ENCODE assay signal across 13 cellular contexts in the genomic region with DNA sequence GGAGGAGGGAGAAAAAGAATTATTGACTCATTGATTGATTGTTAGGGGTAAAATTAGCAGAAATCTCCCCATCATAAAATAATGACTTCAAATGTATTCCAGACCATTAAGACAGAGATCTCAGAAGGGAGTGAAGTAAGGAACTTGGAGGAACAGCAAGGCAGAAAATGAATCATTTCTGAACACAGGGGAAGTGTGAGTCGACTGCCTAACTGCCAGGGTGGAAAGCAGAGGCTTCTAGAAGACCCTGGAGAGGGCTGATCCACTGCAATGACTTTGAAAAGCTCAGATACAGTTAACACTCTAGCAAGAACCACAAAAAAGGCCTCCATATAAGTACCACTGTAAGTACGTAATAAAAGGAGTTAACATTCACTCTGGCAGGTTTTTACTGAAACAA. TPM values are rescaled to one million over a fixed set of nuclear protein-coding genes. Genes with fewer than 3 reads are reported as not detected.
DNase-seq lines count a peak whose midpoint lies in the region; ATAC-seq, FAIRE-seq and TF ChIP-seq lines count a peak whose summit lies in the region.
"Had no signal": no experiment of that assay in that cellular context is flagged by ENCODE, and none has a peak within 500 bp of the region (broad histone marks: within the 10 kb centered on the region; RNA-seq: fewer than 3 reads in every experiment).

No MANE protein-coding gene starts in this region.

- no peaks in the 10 kb centered on the region for H3K4me1 ChIP-seq in CD8-positive, alpha-beta T cell (ENCODE audit: insufficient read depth, low read length)
- no peaks in the 10 kb centered on the region; the same call in 1 of the 2 replicates for H3K4me1 ChIP-seq in IMR-90 (ENCODE audit: control insufficient read depth, insufficient read depth, low read length)
- H3K4me1 ChIP-seq in mesodermal cell (ENCODE audit: control insufficient read depth, insufficient read depth, low read length, poor library complexity, severe bottlenecking) = no peaks in the 10 kb centered on the region
- peaks cover 4% of the 10 kb centered on the region in 2 donors for H3K4me1 ChIP-seq in small intestine (ENCODE audit: control insufficient read depth in 2 of 2, insufficient read depth in 1 of 2, low read depth in 1 of 2, low read length in 1 of 2)
- peaks cover 2% of the 10 kb centered on the region for H3K4me1 ChIP-seq in mesendoderm (ENCODE audit: control insufficient read depth, low read depth, low read length)

- no peak overlapping the region for H3K4me3 Mint-ChIP-seq in CD8-positive, alpha-beta T cell

- H2BK20ac ChIP-seq in IMR-90 (ENCODE audit: low read depth, low read length) = no peak overlapping the region

- FAIRE-seq in small intestine (lab: Jason Lieb, UNC) = no peak

- peak overlapping the region; percentile 0 for H3K27ac Mint-ChIP-seq in CD8-positive, alpha-beta T cell

- H3K4ac ChIP-seq in IMR-90 (ENCODE audit: low read depth, low read length) (no peak overlapping the region), mesendoderm (ENCODE audit: low read depth, low read length) (no peak overlapping the region)

- H3K9me3 ChIP-seq in CD8-positive, alpha-beta T cell (ENCODE audit: low read length) = no peaks in the 10 kb centered on the region
- H3K9me3 ChIP-seq in IMR-90 (ENCODE audit: control insufficient read depth, insufficient read depth, low read length) = no peaks in the 10 kb centered on the region
- H3K9me3 ChIP-seq in mesodermal cell (ENCODE audit: control insufficient read depth, low read length) = no peaks in the 10 kb centered on the region
- H3K9me3 ChIP-seq in small intestine (ENCODE audit: control insufficient read depth, low read depth) = no peaks in the 10 kb centered on the region

- no peak overlapping the region for H2AK9ac ChIP-seq in IMR-90 (replicated peaks; ENCODE audit: low read depth, low read length, poor library complexity)

- no peaks in the 10 kb centered on the region for H3K9me3 Mint-ChIP-seq in CD8-positive, alpha-beta T cell

- no peak overlapping the region for H2AFZ ChIP-seq in IMR-90 (replicated peaks; ENCODE audit: low read length, poor library complexity)

- peaks cover 10% of the 10 kb centered on the region for H4K20me1 ChIP-seq in IMR-90 (ENCODE audit: insufficient read depth, low read length)

- peaks cover 25% of the 10 kb centered on the region for H3K36me3 Mint-ChIP-seq in CD8-positive, alpha-beta T cell

- no peak overlapping the region for H3K14ac ChIP-seq in IMR-90 (replicated peaks; ENCODE audit: low read depth, low read length)

- no peak overlapping the region for H4K91ac ChIP-seq in IMR-90 (ENCODE audit: insufficient read depth, low read depth, low read length)

- intact Hi-C loops in CD8-positive, alpha-beta T cell (cut with DNase I, micrococcal nuclease) = no loop called here
- intact Hi-C loops in IMR-90 (cut with micrococcal nuclease) = no loop called here

- 50% methylated on average over 1 of the region's 2 CpGs; no CpG with 5 or more reads in 1 of the 2 experiments for WGBS in IMR-90 (ENCODE audit: extremely low coverage in 2 of 2, insufficient read length in 1 of 2), 2 experiments
- WGBS in mesodermal cell (ENCODE audit: insufficient coverage in 2 of 2), 2 experiments = 83 to 87% methylated on average over 2 of the region's 2 CpGs
- WGBS in small intestine, 3 donors = 67 to 88% (median 76%) methylated on average over 2 of the region's 2 CpGs
- no CpG with 5 or more reads among the region's 2 CpGs for WGBS in mesendoderm (ENCODE audit: extremely low coverage, insufficient coverage, low lambda C conversion rate)

- no peak overlapping the region for H2BK5ac ChIP-seq in IMR-90 (ENCODE audit: low read depth, low read length, poor library complexity, severe bottlenecking)
- no peak overlapping the region for H2BK5ac ChIP-seq in mesendoderm (ENCODE audit: low read length)

- no peak overlapping the region for H3K56ac ChIP-seq in IMR-90 (ENCODE audit: extremely low read depth, insufficient read depth, low read length)
- H3K56ac ChIP-seq in mesendoderm (ENCODE audit: low read length) = no peak overlapping the region

- TF ChIP-seq CTCF in CD8-positive, alpha-beta T cell (IDR thresholded peaks at IDR 0.05) = no peak
- TF ChIP-seq CTCF in IMR-90 (conservative IDR thresholded peaks at IDR 0.05; ENCODE audit: low read depth, low read length) (no peak), cardiac fibroblast (IDR thresholded peaks at IDR 0.05; ENCODE audit: low read depth, low read length) (no peak)

- CTCF ChIA-PET in CD8-positive, alpha-beta T cell (lab: Charles Lee) = interaction anchor here (1.0 to 1.4 kb wide), 2 partner anchors 17 to 26 kb away, joined by 4 to 5 read pairs; no protein-coding TSS in a partner anchor
- CTCF ChIA-PET in IMR-90 (lab: Yijun Ruan, JAX) = no interaction called here

- no peak overlapping the region for H3K23ac ChIP-seq in IMR-90 (ENCODE audit: low read depth, low read length)
- no peak overlapping the region for H3K23ac ChIP-seq in mesendoderm (ENCODE audit: low read length)

- peaks cover 13% of the 10 kb centered on the region for H3K36me3 ChIP-seq in CD8-positive, alpha-beta T cell (ENCODE audit: insufficient read depth, low read length)
- H3K36me3 ChIP-seq in IMR-90 (ENCODE audit: control insufficient read depth, insufficient read depth, low read length) (peaks cover 8% of the 10 kb centered on the region), mesodermal cell (ENCODE audit: control insufficient read depth, insufficient read depth, low read length) (peaks cover 11% of the 10 kb centered on the region), small intestine (ENCODE audit: control insufficient read depth in 2 of 2, insufficient read depth in 2 of 2, low read length in 2 of 2) (no peaks in the 10 kb centered on the region), mesendoderm (ENCODE audit: control insufficient read depth, insufficient read depth, low read length) (no peaks in the 10 kb centered on the region)

- POLR2A ChIA-PET in CD8-positive, alpha-beta T cell (lab: Charles Lee) = no interaction called here
- POLR2A ChIA-PET in IMR-90 (lab: Charles Lee; ENCODE audit: unreplicated experiment) = no interaction called here

- no peak overlapping the region for H4K8ac ChIP-seq in IMR-90 (ENCODE audit: low read depth in 2 of 2, low read length in 2 of 2)
- no peak overlapping the region for H4K8ac ChIP-seq in mesendoderm (ENCODE audit: low read depth, low read length)

- H2AK5ac ChIP-seq in IMR-90 (ENCODE audit: low read depth, low read length) = no peak overlapping the region
- H2AK5ac ChIP-seq in mesendoderm (ENCODE audit: low read length) = no peak overlapping the region

- no peak for TF ChIP-seq POLR2A in IMR-90 (IDR thresholded peaks at IDR 0.05; ENCODE audit: low read depth, low read length)

- in situ Hi-C loops in IMR-90 (cut with MboI; ENCODE audit: low sequenced_read_pairs) = no loop called here

- TF ChIP-seq RAD21 in IMR-90 (IDR thresholded peaks at IDR 0.05; ENCODE audit: low read length) = no peak

- H4K5ac ChIP-seq in IMR-90 (ENCODE audit: low read depth, low read length) = no peak overlapping the region
- H4K5ac ChIP-seq in mesendoderm (ENCODE audit: low read length) = no peak overlapping the region

- H3K4me3 ChIP-seq in CD8-positive, alpha-beta T cell (ENCODE audit: low read depth, low read length) = no peak overlapping the region
- H3K4me3 ChIP-seq in IMR-90 (ENCODE audit: insufficient read depth, low read depth, low read length) (no peak overlapping the region), cardiac fibroblast (replicated peaks in 1 of 2; ENCODE audit: low read depth in 2 of 2, low read length in 2 of 2) (no peak overlapping the region), mesodermal cell (ENCODE audit: extremely low read depth, insufficient read depth, low read length, poor library complexity, severe bottlenecking) (no peak overlapping the region), small intestine (ENCODE audit: low read depth in 1 of 2, low read length in 2 of 2) (no peak overlapping the region), mesendoderm (ENCODE audit: low read length) (no peak overlapping the region)

- no peak overlapping the region for H3K9ac ChIP-seq in IMR-90 (ENCODE audit: low read depth, low read length)
- H3K9ac ChIP-seq in mesendoderm (ENCODE audit: low read length) = no peak overlapping the region

- H3K4me2 ChIP-seq in IMR-90 (ENCODE audit: low read depth, low read length) = no peak overlapping the region
- H3K4me2 ChIP-seq in mesendoderm (ENCODE audit: low read length) = no peak overlapping the region

- dilution Hi-C loops in IMR-90 (cut with HindIII; ENCODE audit: low sequenced_read_pairs, unreplicated experiment) = no loop called here

- ATAC-seq in CD8-positive, alpha-beta T cell = no peak
- ATAC-seq in IMR-90 (ENCODE audit: low read depth) = peak; percentile 77
- ATAC-seq in GM19467 (IDR thresholded peaks at IDR 0.05; ENCODE audit: unreplicated experiment) = no peak
- ATAC-seq: left ventricle myocardium superior had no signal

- H2BK15ac ChIP-seq in IMR-90 (ENCODE audit: low read depth, low read length) (no peak overlapping the region), mesendoderm (replicated peaks; ENCODE audit: low read depth) (no peak overlapping the region)

- peaks cover 27% of the 10 kb centered on the region for H3K4me1 Mint-ChIP-seq in CD8-positive, alpha-beta T cell (ENCODE audit: low read depth)

- H3K27me3 Mint-ChIP-seq in CD8-positive, alpha-beta T cell (ENCODE audit: low read depth) = no peaks in the 10 kb centered on the region

- H3K27ac ChIP-seq in CD8-positive, alpha-beta T cell (ENCODE audit: low read depth, low read length) = no peak overlapping the region
- H3K27ac ChIP-seq in IMR-90 (ENCODE audit: insufficient read depth, low read length) (no peak overlapping the region), mesodermal cell (ENCODE audit: low read depth, low read length, severe bottlenecking) (peak overlapping the region; percentile 30), small intestine (ENCODE audit: low read depth in 1 of 2, low read length in 1 of 2) (no peak overlapping the region), mesendoderm (ENCODE audit: low read depth, low read length) (no peak overlapping the region)

- H3K18ac ChIP-seq in IMR-90 (ENCODE audit: low read depth, low read length) = no peak overlapping the region
- no peak overlapping the region for H3K18ac ChIP-seq in mesendoderm (ENCODE audit: low read length)

- H2BK120ac ChIP-seq in IMR-90 (ENCODE audit: low read depth, low read length) = no peak overlapping the region
- no peak overlapping the region for H2BK120ac ChIP-seq in mesendoderm (ENCODE audit: low read depth, low read length)

- H3K79me2 ChIP-seq in mesendoderm (ENCODE audit: control insufficient read depth, insufficient read depth, low read length) = peaks cover 9% of the 10 kb centered on the region

- BruUV-seq in IMR-90 (replicated peaks; lab: Mats Ljungman, UMichigan) = no TSS peak

- H3K27me3 ChIP-seq in CD8-positive, alpha-beta T cell (ENCODE audit: insufficient read depth, low read length) = no peaks in the 10 kb centered on the region
- H3K27me3 ChIP-seq in IMR-90 (ENCODE audit: control insufficient read depth, insufficient read depth, low read length) (no peaks in the 10 kb centered on the region), small intestine (ENCODE audit: control insufficient read depth in 2 of 2, insufficient read depth in 2 of 2, low read length in 2 of 2) (no peaks in the 10 kb centered on the region), mesendoderm (ENCODE audit: insufficient read depth, low read length, poor library complexity) (no peaks in the 10 kb centered on the region)

- no peak for DNase-seq in CD8-positive, alpha-beta T cell
- DNase-seq in IMR-90 = peak; percentile 74
- DNase-seq in cardiac fibroblast (ENCODE audit: low read depth in 2 of 2) = peak; percentile 24 to 48
- no peak for DNase-seq in NCI-H187 treated with DMSO at 0.1 percent for 48 hours (lab: John Stamatoyannopoulos, UW)
- no peak for DNase-seq in small intestine
- no peak for DNase-seq in mesendoderm
- DNase-seq: activated CD4-positive, alpha-beta T cell treated with anti-CD3 and anti-CD28 coated beads, Interleukin-2, amount 50 U/mL, for 4 hours; cortex of kidney; head of caudate nucleus; left ventricle myocardium superior; NCI-H187 had no signal

- H3K79me1 ChIP-seq in IMR-90 (ENCODE audit: low read depth in 1 of 2, low read length in 2 of 2) (peaks cover 29 to 61% of the 10 kb centered on the region in 2 experiments), mesendoderm (ENCODE audit: low read length) (peaks cover 8% of the 10 kb centered on the region)

- peaks cover 24% of the 10 kb centered on the region for H3K9me1 ChIP-seq in IMR-90 (ENCODE audit: insufficient read depth, low read length)

RNA-seq across cellular contexts. Expression of a gene that starts 9.7 kb away (rescaled TPM):
- total RNA-seq in CD8-positive, alpha-beta T cell = 10 to 100 TPM; 36.9 to 40.7 TPM
- 58.4 and 67.2 TPM in 2 replicates for total RNA-seq in IMR-90 (2012; rRNA removed)
- polyA plus RNA-seq in IMR-90 (2012; rRNA removed) = 32.5 and 34.4 TPM in 2 replicates
- 23.4 and 23.7 TPM in 2 replicates for polyA plus RNA-seq in IMR-90 (2012; cell fraction: cytosol; rRNA removed)
- polyA plus RNA-seq in IMR-90 (2012; cell fraction: nucleus; rRNA removed; ENCODE audit: low replicate concordance) = 5.7 and 6.9 TPM in 2 replicates
- 25.3 TPM for polyA plus RNA-seq in mesodermal cell (2013, experiment 1 of 2)
- polyA plus RNA-seq in mesodermal cell (2013, experiment 2 of 2) = 24.8 TPM
- polyA plus RNA-seq in small intestine = 10 to 100 TPM; 16.6 to 32.7 (median 31.5) TPM
- 65.1 TPM for polyA plus RNA-seq in mesendoderm (2013, experiment 1 of 2)
- 63.6 TPM for polyA plus RNA-seq in mesendoderm (2013, experiment 2 of 2)

RNA-seq across cellular contexts. Expression of a gene that starts 29.4 kb away (rescaled TPM):
- 10 to 100 TPM; 11.4 to 15.7 TPM for total RNA-seq in CD8-positive, alpha-beta T cell
- 6.1 and 11.4 TPM in 2 replicates for total RNA-seq in IMR-90 (2012; rRNA removed)
- polyA plus RNA-seq in IMR-90 (2012; rRNA removed) (10.9 and 13.4 TPM in 2 replicates), small intestine (10 to 100 TPM in 1 of 3 donors, 1 to 10 TPM in 2; 7.0 to 15.2 (median 7.8) TPM)
- 9.3 and 11.2 TPM in 2 replicates for polyA plus RNA-seq in IMR-90 (2012; cell fraction: cytosol; rRNA removed)
- 40.1 and 40.5 TPM in 2 replicates for polyA plus RNA-seq in IMR-90 (2012; cell fraction: nucleus; rRNA removed; ENCODE audit: low replicate concordance)
- polyA plus RNA-seq in mesodermal cell (2013, experiment 1 of 2) = 16.0 TPM
- 17.3 TPM for polyA plus RNA-seq in mesodermal cell (2013, experiment 2 of 2)
- polyA plus RNA-seq in mesendoderm (2013, experiment 1 of 2) = 19.5 TPM
- polyA plus RNA-seq in mesendoderm (2013, experiment 2 of 2) = 19.1 TPM

RNA-seq across cellular contexts. Expression of a gene that starts 37.5 kb away (rescaled TPM):
- total RNA-seq in CD8-positive, alpha-beta T cell = not detected
- total RNA-seq in IMR-90 (2012; rRNA removed) = 1.1 TPM in 2 replicates
- polyA plus RNA-seq in IMR-90 (2012; rRNA removed) (6.1 and 6.6 TPM in 2 replicates), small intestine (under 1 TPM in 1 of 3 donors, not detected in 2; 0.39 TPM)
- polyA plus RNA-seq in IMR-90 (2012; cell fraction: cytosol; rRNA removed) = 4.6 and 7.1 TPM in 2 replicates
- 10.1 and 18.5 TPM in 2 replicates for polyA plus RNA-seq in IMR-90 (2012; cell fraction: nucleus; rRNA removed; ENCODE audit: low replicate concordance)
- 5.8 TPM for polyA plus RNA-seq in mesodermal cell (2013, experiment 1 of 2)
- 4.6 TPM for polyA plus RNA-seq in mesodermal cell (2013, experiment 2 of 2)
- polyA plus RNA-seq in mesendoderm (2013, experiment 1 of 2) = 1.2 TPM
- polyA plus RNA-seq in mesendoderm (2013, experiment 2 of 2) = 1.2 TPM

Comparison
In these comparisons a context has a peak if more than half of its experiments do, and no peak if none do; other contexts are left out.
1. DNase-seq: peak in IMR-90 (single experiment) and cardiac fibroblast (2 of 2); none in CD8-positive, alpha-beta T cell (0 of 7), NCI-H187 treated with DMSO at 0.1 percent for 48 hours (single experiment), small intestine (single experiment) and mesendoderm (single experiment).